20 cellular contexts compared by ENCODE assay signal in genomic region chr6:5529015-5529414, GRCh38.
DNase-seq lines count a peak whose midpoint lies in the region; TF ChIP-seq lines count a peak whose summit lies in the region.
"Had no signal": no experiment of that assay in that cellular context is flagged by ENCODE, and none has a peak within 500 bp of the region (broad histone marks: within the 10 kb centered on the region; RNA-seq: fewer than 3 reads in every experiment).

No MANE protein-coding gene starts in this region.

- intact Hi-C loops in esophagus muscularis mucosa (cut with DNase I): no loop called here

- no peak for TF ChIP-seq CTCF in HFFc6 (IDR thresholded peaks at IDR 0.05)
- TF ChIP-seq CTCF in foreskin fibroblast (IDR thresholded peaks at IDR 0.05; ENCODE audit: low read depth, low read length): no peak
- no peak for TF ChIP-seq CTCF in esophagus muscularis mucosa (IDR thresholded peaks at IDR 0.05)
- TF ChIP-seq CTCF in BE2C (IDR thresholded peaks at IDR 0.05; ENCODE audit: low read depth, low read length): no peak

- peaks cover 28% of the 10 kb centered on the region for H3K4me1 Mint-ChIP-seq in HFFc6 (ENCODE audit: low read depth)

- H3K4me3 Mint-ChIP-seq in HFFc6: no peak overlapping the region
- H3K4me3 Mint-ChIP-seq: B cell; CD4-positive, CD25-positive, alpha-beta regulatory T cell had no signal

- no peaks in the 10 kb centered on the region for H3K27me3 ChIP-seq in esophagus muscularis mucosa
- no peaks in the 10 kb centered on the region for H3K27me3 ChIP-seq in BE2C
- H3K27me3 ChIP-seq: MG63 had no signal

- 94% methylated on average over 6 of the region's 6 CpGs for WGBS in esophagus muscularis mucosa

- no peak overlapping the region for H3K4me3 ChIP-seq in foreskin fibroblast (ENCODE audit: low read depth in 1 of 2, low read length in 2 of 2)
- no peak overlapping the region for H3K4me3 ChIP-seq in esophagus muscularis mucosa
- H3K4me3 ChIP-seq in BE2C (ENCODE audit: low read depth, low read length): no peak overlapping the region
- H3K4me3 ChIP-seq: HAP-1, MG63 had no signal

- peak; percentile 32 for DNase-seq in A172 (ENCODE audit: low spot score)
- peak; percentile 17 for DNase-seq in HFFc6
- peak; percentile 10 for DNase-seq in RPMI7951 (ENCODE audit: low read depth)
- peak; percentile 31 to 59 for DNase-seq in foreskin fibroblast
- DNase-seq in esophagus muscularis mucosa (ENCODE audit: extremely low spot score): no peak
- no peak for DNase-seq in RPMI8226
- DNase-seq in BE2C: no peak
- no peak for DNase-seq in NCI-H2196 (lab: John Stamatoyannopoulos, UW; ENCODE audit: unreplicated experiment)
- DNase-seq: 8988T; CD4-positive, CD25-positive, alpha-beta regulatory T cell; COR-L47; GF-D8; MG63; NCI-H1048; NCI-H1436; NCI-H2029; SIG-M5 had no signal

- H3K36me3 Mint-ChIP-seq in HFFc6 (ENCODE audit: low read depth): peaks cover 7% of the 10 kb centered on the region; the same call in 1 of the 2 replicates

- TF ChIP-seq POLR2A in esophagus muscularis mucosa (IDR thresholded peaks at IDR 0.05; ENCODE audit: low read depth): no peak

- no peak overlapping the region for H3K27ac Mint-ChIP-seq in HFFc6
- H3K27ac Mint-ChIP-seq: B cell had no signal

- no peak for TF ChIP-seq EP300 in esophagus muscularis mucosa (IDR thresholded peaks at IDR 0.05)

- no peaks in the 10 kb centered on the region for H3K9me3 ChIP-seq in esophagus muscularis mucosa
- no peaks in the 10 kb centered on the region; the same call in 1 of the 2 replicates for H3K9me3 ChIP-seq in BE2C
- H3K9me3 ChIP-seq: HAP-1, MG63 had no signal

- H3K4me1 ChIP-seq in esophagus muscularis mucosa: no peaks in the 10 kb centered on the region
- no peaks in the 10 kb centered on the region; the same call in none of the 2 replicates for H3K4me1 ChIP-seq in BE2C
- H3K4me1 ChIP-seq: HAP-1 had no signal

- no peaks in the 10 kb centered on the region for H3K27me3 Mint-ChIP-seq in HFFc6 (ENCODE audit: insufficient read depth)
- H3K27me3 Mint-ChIP-seq: B cell; CD4-positive, CD25-positive, alpha-beta regulatory T cell had no signal

- H3K36me3 ChIP-seq in esophagus muscularis mucosa: no peaks in the 10 kb centered on the region
- H3K36me3 ChIP-seq in BE2C: no peaks in the 10 kb centered on the region
- H3K36me3 ChIP-seq: HAP-1, MG63 had no signal

- no peaks in the 10 kb centered on the region for H3K9me3 Mint-ChIP-seq in HFFc6

- no peak overlapping the region for H3K27ac ChIP-seq in esophagus muscularis mucosa (replicated peaks in 1 of 4)
- H3K27ac ChIP-seq: RWPE1 had no signal

Comparison
In these comparisons a context has a peak if more than half of its experiments do, and no peak if none do; other contexts are left out.
1. DNase-seq: peak in A172 (single experiment), HFFc6 (single experiment), RPMI7951 (single experiment) and foreskin fibroblast (2 of 2); none in esophagus muscularis mucosa (single experiment), RPMI8226 (single experiment), BE2C (single experiment) and NCI-H2196 (single experiment).